In the genomic region with DNA sequence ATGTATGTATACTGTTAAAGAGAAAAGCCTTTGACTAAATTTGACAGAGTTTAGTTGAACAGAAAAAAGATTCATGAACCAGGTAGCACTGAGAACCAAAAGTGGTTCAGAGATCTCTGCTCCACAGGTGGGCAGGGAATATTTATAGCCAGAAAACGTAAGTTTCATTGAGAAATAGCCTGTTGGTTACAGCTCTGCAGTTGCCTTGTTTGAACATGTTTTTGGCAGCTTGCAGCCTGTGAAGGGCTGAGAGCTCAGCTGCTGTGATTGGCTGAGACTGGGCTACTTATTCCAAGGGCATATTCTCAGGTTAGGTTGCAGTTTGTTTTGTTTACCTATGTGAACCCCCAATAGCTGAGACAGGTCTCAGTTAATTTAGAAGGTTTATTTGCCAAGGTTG, we compare ENCODE assay signal across 20 cellular contexts. TPM values are rescaled to one million over a fixed set of nuclear protein-coding genes. Genes with fewer than 3 reads are reported as not detected.
DNase-seq lines count a peak whose midpoint lies in the region; ATAC-seq, FAIRE-seq and TF ChIP-seq lines count a peak whose summit lies in the region.
"Had no signal": no experiment of that assay in that cellular context is flagged by ENCODE, and none has a peak within 500 bp of the region (broad histone marks: within the 10 kb centered on the region; RNA-seq: fewer than 3 reads in every experiment).

No MANE protein-coding gene starts in this region.

- 14 to 21% methylated on average over 1 of the region's 1 CpG for WGBS in thyroid gland, 2 donors

- intact Hi-C loops in cardiac septum (cut with DNase I) (no loop called here), thyroid gland (cut with DNase I) (no loop called here)

- no peak for TF ChIP-seq CTCF in right atrium auricular region (IDR thresholded peaks at IDR 0.05)
- TF ChIP-seq CTCF in RWPE1 (conservative IDR thresholded peaks at IDR 0.05; ENCODE audit: low read depth), result no peak
- TF ChIP-seq CTCF in epithelial cell of esophagus (IDR thresholded peaks at IDR 0.05; ENCODE audit: insufficient read depth, low read depth, low read length, missing control alignments), result no peak
- no peak for TF ChIP-seq CTCF in thyroid gland (IDR thresholded peaks at IDR 0.05)

- no peaks in the 10 kb centered on the region for H3K27me3 ChIP-seq in right atrium auricular region
- no peaks in the 10 kb centered on the region for H3K27me3 ChIP-seq in thyroid gland
- H3K27me3 ChIP-seq: BLaER1 treated with 17β-estradiol and CSF1 and Interleukin-3, amounts not matched to agents 10 nM and 100 nM had no signal

- CTCF ChIA-PET in RWPE1 (lab: Yijun Ruan, JAX), result interaction anchor here (0.7 kb wide), 1 partner anchor 409 kb away, joined by 4 read pairs; no protein-coding TSS in a partner anchor

- H3K9me3 ChIP-seq in right atrium auricular region (no peaks in the 10 kb centered on the region), thyroid gland (no peaks in the 10 kb centered on the region)
- H3K9me3 ChIP-seq: A549; BLaER1 treated with 17β-estradiol and CSF1 and Interleukin-3, amounts not matched to agents 10 nM and 100 nM; SK-N-SH had no signal

- no peak for ATAC-seq in GM18867 (IDR thresholded peaks at IDR 0.05; ENCODE audit: unreplicated experiment)
- ATAC-seq: A549, HCT116, Panc1 had no signal

- FAIRE-seq in urothelium cell line (lab: Jason Lieb, UNC), result peak; percentile 85
- FAIRE-seq: A549 had no signal

- no peaks in the 10 kb centered on the region for H3K36me3 ChIP-seq in right atrium auricular region
- H3K36me3 ChIP-seq in thyroid gland, result no peaks in the 10 kb centered on the region
- H3K36me3 ChIP-seq: BLaER1 treated with 17β-estradiol and CSF1 and Interleukin-3, amounts not matched to agents 10 nM and 100 nM had no signal

- no peaks in the 10 kb centered on the region for H3K4me1 ChIP-seq in right atrium auricular region
- H3K4me1 ChIP-seq in thyroid gland, result no peaks in the 10 kb centered on the region
- H3K4me1 ChIP-seq: A549 had no signal

- DNase-seq in cardiac septum (ENCODE audit: low spot score) (peak; percentile 0), right atrium auricular region (ENCODE audit: low spot score) (no peak), RWPE1 (ENCODE audit: low spot score) (peak; percentile 6), epithelial cell of esophagus (ENCODE audit: low read depth) (peak; percentile 66), urothelium cell line (ENCODE audit: low spot score) (no peak), HK-2 (ENCODE audit: unreplicated experiment) (no peak), thyroid gland (no peak)
- DNase-seq: DMS153, KG1, NCI-H1092, NCI-H1694 treated with DMSO at 0.1 percent for 48 hours, NCI-H774, SHP77, SK-N-SH, T-helper 1 cell had no signal

- H3K27ac ChIP-seq in right atrium auricular region (no peak overlapping the region), RWPE1 (no peak overlapping the region), thyroid gland (no peak overlapping the region)
- H3K27ac ChIP-seq: A549; BLaER1 treated with 17β-estradiol and CSF1 and Interleukin-3, amounts not matched to agents 10 nM and 100 nM had no signal

- POLR2A ChIA-PET in RWPE1 (lab: Yijun Ruan, JAX; ENCODE audit: low non-redundant PET), result no interaction called here

- TF ChIP-seq POLR2A in thyroid gland (IDR thresholded peaks at IDR 0.05), result no peak

- H3K4me3 ChIP-seq in right atrium auricular region (no peak overlapping the region), epithelial cell of esophagus (ENCODE audit: low read length) (no peak overlapping the region), thyroid gland (replicated peaks in 1 of 3) (no peak overlapping the region)
- H3K4me3 ChIP-seq: A549; BLaER1 treated with 17β-estradiol and CSF1 and Interleukin-3, amounts not matched to agents 10 nM and 100 nM had no signal

RNA-seq across cellular contexts. Expression of gene ZNF74, which starts 13.5 kb away (rescaled TPM):
- 4.9 TPM for total RNA-seq in cardiac septum
- total RNA-seq in right atrium auricular region, result 1 to 10 TPM; 5.6 to 6.3 TPM
- total RNA-seq in thyroid gland, result 10 to 100 TPM in 3 of 4 donors, 1 to 10 TPM in 1; 9.8 to 15.0 (median 12.0) TPM

RNA-seq across cellular contexts. Expression of gene SCARF2, which starts 57.1 kb away (rescaled TPM):
- total RNA-seq in cardiac septum (5.2 TPM), right atrium auricular region (10 to 100 TPM in 1 of 2 donors, 1 to 10 TPM in 1; 6.5 to 11.0 TPM), thyroid gland (10 to 100 TPM; 14.4 to 23.1 (median 20.4) TPM)

Comparison
In these comparisons a context has a peak if more than half of its experiments do, and no peak if none do; other contexts are left out.
1. DNase-seq: peak in cardiac septum (single experiment), RWPE1 (single experiment) and epithelial cell of esophagus (single experiment); none in right atrium auricular region (single experiment), urothelium cell line (single experiment), HK-2 (single experiment) and thyroid gland (0 of 2).